In the genomic region with DNA sequence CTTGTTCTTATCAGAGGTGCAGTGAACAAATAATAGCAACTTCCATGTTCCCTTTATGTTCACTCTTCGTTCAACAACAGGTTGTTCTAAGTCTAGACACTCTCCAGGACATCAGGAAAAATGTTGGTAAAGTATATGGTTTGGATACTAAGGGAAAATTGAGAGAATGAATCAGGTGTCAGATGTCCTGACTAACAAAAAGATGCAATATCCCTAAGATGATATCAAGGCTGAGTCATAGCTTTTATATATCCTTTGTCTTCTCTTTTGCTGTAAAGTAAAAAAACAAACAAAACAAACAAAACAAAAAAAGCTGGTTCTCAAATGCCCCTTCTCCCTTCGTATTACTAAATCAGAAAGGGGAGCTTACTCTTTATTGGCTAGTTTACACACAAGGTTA, we compare ENCODE assay signal across 18 cellular contexts. TPM values are rescaled to one million over a fixed set of nuclear protein-coding genes. Genes with fewer than 3 reads are reported as not detected.
A peak's percentile ranks its signal among the peaks of the same experiment; 100 is the strongest.
DNase-seq lines count a peak whose midpoint lies in the region; ATAC-seq and TF ChIP-seq lines count a peak whose summit lies in the region.
"Had no signal": no experiment of that assay in that cellular context is flagged by ENCODE, and none has a peak within 500 bp of the region (broad histone marks: within the 10 kb centered on the region; RNA-seq: fewer than 3 reads in every experiment).

No MANE protein-coding gene starts in this region.

- H3K9me3 ChIP-seq in PC-3 (ENCODE audit: low read length) = no peaks in the 10 kb centered on the region
- H3K9me3 ChIP-seq: HAP-1 had no signal

- CTCF ChIA-PET in PC-3 (lab: Charles Lee) = interaction anchor here (0.5 kb wide), 1 partner anchor 26 kb away, joined by 3 read pairs; no protein-coding TSS in a partner anchor
- CTCF ChIA-PET in activated CD8-positive, alpha-beta T cell treated with anti-CD3 and anti-CD28 coated beads for 36 hours (lab: Charles Lee) = interaction anchor here (1.2 to 1.7 kb wide), 2 partner anchors 11 to 13 kb away, joined by 3 to 6 read pairs; partner anchors contain the start of gene GLIPR1L1

- no peaks in the 10 kb centered on the region for H3K27me3 Mint-ChIP-seq in activated CD8-positive, alpha-beta T cell treated with anti-CD3 and anti-CD28 coated beads for 36 hours

- H3K4me2 ChIP-seq in PC-3 (ENCODE audit: low read length) = peak overlapping the region; percentile 35; the same call in 1 of the 2 replicates

- H3K36me3 Mint-ChIP-seq in activated CD8-positive, alpha-beta T cell treated with anti-CD3 and anti-CD28 coated beads for 36 hours (ENCODE audit: low read depth) = no peaks in the 10 kb centered on the region
- H3K36me3 Mint-ChIP-seq: CD4-positive, CD25-positive, alpha-beta regulatory T cell had no signal

- H3K4me1 ChIP-seq in PC-3 (ENCODE audit: insufficient read depth, low read length) = peaks cover 11% of the 10 kb centered on the region
- H3K4me1 ChIP-seq: HAP-1 had no signal

- POLR2A ChIA-PET in PC-3 (lab: Charles Lee; ENCODE audit: unreplicated experiment) = no interaction called here
- POLR2A ChIA-PET in activated CD8-positive, alpha-beta T cell treated with anti-CD3 and anti-CD28 coated beads for 36 hours (lab: Charles Lee) = no interaction called here

- intact Hi-C loops in PC-3 (cut with micrococcal nuclease) = no loop called here
- intact Hi-C loops in activated CD8-positive, alpha-beta T cell treated with anti-CD3 and anti-CD28 coated beads for 36 hours (cut with micrococcal nuclease) = loop anchor here (5.0 kb wide), 2 partner anchors 47 to 132 kb away; partner anchors contain the start of gene GLIPR1L2

- H3K79me2 ChIP-seq in PC-3 (ENCODE audit: low read length) = no peaks in the 10 kb centered on the region

- peak; percentile 84 for ATAC-seq in PC-3
- no peak for ATAC-seq in activated CD8-positive, alpha-beta T cell treated with anti-CD3 and anti-CD28 coated beads for 36 hours
- ATAC-seq: Panc1 had no signal

- H3K27ac ChIP-seq in PC-3 (ENCODE audit: low read length) = no peak overlapping the region
- H3K27ac ChIP-seq: SK-N-MC had no signal

- H3K27me3 ChIP-seq in PC-3 (ENCODE audit: low read length) = no peaks in the 10 kb centered on the region

- H3K9ac ChIP-seq in PC-3 (ENCODE audit: low read length) = no peak overlapping the region

- TF ChIP-seq CTCF in PC-3 (conservative IDR thresholded peaks at IDR 0.05; ENCODE audit: low read depth, low read length) = no peak
- TF ChIP-seq CTCF in foreskin fibroblast (IDR thresholded peaks at IDR 0.05; ENCODE audit: low read depth, low read length) = no peak
- no peak for TF ChIP-seq CTCF in activated CD8-positive, alpha-beta T cell treated with anti-CD3 and anti-CD28 coated beads for 36 hours (IDR thresholded peaks at IDR 0.05)

- H3K27ac Mint-ChIP-seq in activated CD8-positive, alpha-beta T cell treated with anti-CD3 and anti-CD28 coated beads for 36 hours = no peak overlapping the region
- H3K27ac Mint-ChIP-seq: CD4-positive, CD25-positive, alpha-beta regulatory T cell had no signal

- no peaks in the 10 kb centered on the region for H3F3A ChIP-seq in PC-3 (ENCODE audit: low read length, unreplicated experiment)

- no TSS peak for BruUV-seq in PC-3 (replicated peaks; lab: Mats Ljungman, UMichigan)

- peaks cover 13% of the 10 kb centered on the region for H3K4me1 Mint-ChIP-seq in activated CD8-positive, alpha-beta T cell treated with anti-CD3 and anti-CD28 coated beads for 36 hours (ENCODE audit: low read depth)
- H3K4me1 Mint-ChIP-seq: CD4-positive, CD25-positive, alpha-beta regulatory T cell had no signal

- H3K4me3 ChIP-seq in PC-3 (ENCODE audit: low read length) (no peak overlapping the region), foreskin fibroblast (ENCODE audit: low read depth in 1 of 2, low read length in 2 of 2) (no peak overlapping the region)
- H3K4me3 ChIP-seq: GM12878, HAP-1, SK-N-MC had no signal

- no peaks in the 10 kb centered on the region for H3K9me2 ChIP-seq in PC-3 (replicated peaks; ENCODE audit: low read length)

- H3K4me3 Mint-ChIP-seq in activated CD8-positive, alpha-beta T cell treated with anti-CD3 and anti-CD28 coated beads for 36 hours = no peak overlapping the region
- H3K4me3 Mint-ChIP-seq: CD4-positive, CD25-positive, alpha-beta regulatory T cell had no signal

- no peaks in the 10 kb centered on the region for H4K20me1 ChIP-seq in PC-3 (ENCODE audit: low read length)

- H3K9me3 Mint-ChIP-seq in activated CD8-positive, alpha-beta T cell treated with anti-CD3 and anti-CD28 coated beads for 36 hours = peaks cover 2% of the 10 kb centered on the region

- H3K36me3 ChIP-seq in PC-3 (ENCODE audit: low read depth, low read length) = no peaks in the 10 kb centered on the region
- H3K36me3 ChIP-seq: HAP-1 had no signal

- no peak overlapping the region for H2AFZ ChIP-seq in PC-3 (ENCODE audit: low read length)

- DNase-seq in DMS53 (lab: John Stamatoyannopoulos, UW) (peak; percentile 66), HCEC 1CT (peak; percentile 32), PC-3 (peak; percentile 69), foreskin fibroblast (peak; percentile 9 to 54), NOMO-1 treated with DMSO at 0.1 percent for 48 hours (lab: John Stamatoyannopoulos, UW; ENCODE audit: unreplicated experiment) (no peak), NCI-H1417 treated with DMSO at 0.1 percent for 48 hours (lab: John Stamatoyannopoulos, UW) (no peak)
- no peak for DNase-seq in activated CD8-positive, alpha-beta T cell treated with anti-CD3 and anti-CD28 coated beads for 36 hours
- DNase-seq: DMS79, GDM1, NCI-H1436 treated with DMSO at 0.1 percent for 48 hours, NCI-H2081, NCI-H510A treated with DMSO at 0.1 percent for 48 hours, Right ventricle myocardium superior had no signal

RNA-seq across cellular contexts. Expression of gene GLIPR1L1, which starts 11.1 kb away (rescaled TPM):
- not detected in 2 replicates for total RNA-seq in PC-3 (2014; rRNA removed)
- not detected for total RNA-seq in activated CD8-positive, alpha-beta T cell treated with anti-CD3 and anti-CD28 coated beads for 36 hours
- total RNA-seq: CD4-positive, CD25-positive, alpha-beta regulatory T cell; GM12878; Right ventricle myocardium superior had no signal

RNA-seq across cellular contexts. Expression of gene CAPS2, which starts 15.4 kb away (rescaled TPM):
- 5.5 and 8.4 TPM in 2 replicates for total RNA-seq in PC-3 (2014; rRNA removed)
- total RNA-seq in activated CD8-positive, alpha-beta T cell treated with anti-CD3 and anti-CD28 coated beads for 36 hours = 1 to 10 TPM; 3.0 to 3.2 TPM

RNA-seq across cellular contexts. Expression of gene GLIPR1L2, which starts 45.4 kb away (rescaled TPM):
- total RNA-seq in PC-3 (2014; rRNA removed) = not detected in 2 replicates
- total RNA-seq in activated CD8-positive, alpha-beta T cell treated with anti-CD3 and anti-CD28 coated beads for 36 hours = under 1 TPM; 0.27 to 0.43 TPM

Comparison
In these comparisons a context has a peak if more than half of its experiments do, and no peak if none do; other contexts are left out.
1. DNase-seq: peak in DMS53 (single experiment), HCEC 1CT (single experiment), PC-3 (single experiment) and foreskin fibroblast (2 of 2); none in activated CD8-positive, alpha-beta T cell treated with anti-CD3 and anti-CD28 coated beads for 36 hours (single experiment), NOMO-1 treated with DMSO at 0.1 percent for 48 hours (single experiment) and NCI-H1417 treated with DMSO at 0.1 percent for 48 hours (single experiment).